ENCODE assay signal across 8 cellular contexts in the genomic region with DNA sequence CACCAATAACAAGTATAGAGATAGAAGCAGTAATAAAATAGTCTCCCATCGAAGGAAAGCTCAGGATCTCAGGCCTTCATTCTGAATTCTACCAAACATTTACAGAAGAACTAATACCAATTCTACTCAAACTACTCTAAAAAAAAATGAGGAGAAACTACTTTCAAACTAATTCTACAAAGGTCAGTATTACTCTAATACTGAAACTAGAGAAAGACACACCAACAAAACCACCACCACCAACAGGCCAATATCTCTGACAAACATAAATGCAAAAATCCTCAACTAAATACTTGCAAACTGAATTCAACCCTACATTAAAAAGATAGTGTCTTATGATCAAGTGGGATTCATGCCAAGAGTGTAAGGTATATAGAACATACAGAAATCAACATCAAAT.
"Had no signal": no experiment of that assay in that cellular context is flagged by ENCODE, and none has a peak within 500 bp of the region (broad histone marks: within the 10 kb centered on the region; RNA-seq: fewer than 3 reads in every experiment).

No MANE protein-coding gene starts in this region.

- FAIRE-seq: HepG2, HTR-8/SVneo, K562 had no signal

- H3K27ac Mint-ChIP-seq: IgD-negative memory B cell had no signal

- H3K4me1 Mint-ChIP-seq: IgD-negative memory B cell had no signal

- H3K27me3 Mint-ChIP-seq: IgD-negative memory B cell had no signal

- H3K36me3 Mint-ChIP-seq: IgD-negative memory B cell had no signal

- H3K27ac ChIP-seq: HL-60 had no signal

- ATAC-seq: HepG2, K562 had no signal

- H3K4me3 ChIP-seq: K562 had no signal

- DNase-seq: IMR-90, KBM-7, KG1 had no signal

- H3K4me3 Mint-ChIP-seq: IgD-negative memory B cell had no signal
